23 cellular contexts compared by ENCODE assay signal in the genomic region with DNA sequence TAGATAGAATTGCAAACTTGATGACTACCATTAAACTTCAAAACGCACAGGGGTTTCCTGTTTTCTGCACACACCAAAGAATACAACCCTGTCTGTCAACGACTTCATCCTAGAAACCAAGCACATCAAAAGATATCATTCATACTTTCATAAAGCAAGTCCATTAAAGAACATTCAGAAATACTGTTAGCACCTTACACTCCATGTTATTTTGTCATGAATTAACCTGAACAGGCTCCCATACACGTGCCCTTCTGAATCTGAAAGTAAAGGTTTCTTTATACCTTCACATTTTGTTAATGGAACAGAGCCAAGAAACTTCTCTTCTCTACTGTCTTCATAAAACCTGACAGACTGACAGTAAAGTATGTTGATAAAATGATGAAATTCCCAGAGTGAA. TPM values are rescaled to one million over a fixed set of nuclear protein-coding genes. Genes with fewer than 3 reads are reported as not detected.
DNase-seq lines count a peak whose midpoint lies in the region; ATAC-seq and FAIRE-seq lines count a peak whose summit lies in the region.
"Had no signal": no experiment of that assay in that cellular context is flagged by ENCODE, and none has a peak within 500 bp of the region (broad histone marks: within the 10 kb centered on the region; RNA-seq: fewer than 3 reads in every experiment).

No MANE protein-coding gene starts in this region.

- peaks cover 0 to 3% of the 10 kb centered on the region in 2 donors for H3K36me3 ChIP-seq in small intestine (ENCODE audit: control insufficient read depth in 2 of 2, insufficient read depth in 2 of 2, low read length in 2 of 2)
- H3K36me3 ChIP-seq: gastrocnemius medialis, left ventricle myocardium inferior, thoracic aorta had no signal

- H3K9me3 ChIP-seq in small intestine (ENCODE audit: control insufficient read depth, low read depth), result no peaks in the 10 kb centered on the region
- H3K9me3 ChIP-seq: gastrocnemius medialis, left ventricle myocardium inferior, thoracic aorta had no signal

- peaks cover 0 to 4% of the 10 kb centered on the region in 2 donors for H3K4me1 ChIP-seq in small intestine (ENCODE audit: control insufficient read depth in 2 of 2, insufficient read depth in 1 of 2, low read depth in 1 of 2, low read length in 1 of 2)
- H3K4me1 ChIP-seq: parathyroid adenoma had no signal

- no peaks in the 10 kb centered on the region for H3K27me3 Mint-ChIP-seq in activated naive CD8-positive, alpha-beta T cell treated with anti-CD3 and anti-CD28 coated beads, Interleukin-2, amount 10 ng/mL, durations not matched to agents 7 days and 5 days
- H3K27me3 Mint-ChIP-seq in activated naive CD8-positive, alpha-beta T cell treated with anti-CD3 and anti-CD28 coated beads, Interleukin-2, amount 50 U/mL, for 24 hours, result no peaks in the 10 kb centered on the region
- H3K27me3 Mint-ChIP-seq in effector memory CD8-positive, alpha-beta T cell, result no peaks in the 10 kb centered on the region

- no peak for FAIRE-seq in small intestine (lab: Jason Lieb, UNC)
- FAIRE-seq: bronchial epithelial cell had no signal

- peak overlapping the region; percentile 4 for H3K27ac Mint-ChIP-seq in activated naive CD8-positive, alpha-beta T cell treated with anti-CD3 and anti-CD28 coated beads, Interleukin-2, amount 10 ng/mL, durations not matched to agents 7 days and 5 days
- H3K27ac Mint-ChIP-seq in activated naive CD8-positive, alpha-beta T cell treated with anti-CD3 and anti-CD28 coated beads, Interleukin-2, amount 50 U/mL, for 24 hours, result no peak overlapping the region
- H3K27ac Mint-ChIP-seq in effector memory CD8-positive, alpha-beta T cell, result peak overlapping the region; percentile 50 to 67

- POLR2A ChIA-PET in activated naive CD8-positive, alpha-beta T cell treated with anti-CD3 and anti-CD28 coated beads, Interleukin-2, amount 10 ng/mL, durations not matched to agents 7 days and 5 days (lab: Charles Lee), result no interaction called here

- peaks cover 27% of the 10 kb centered on the region for H3K4me1 Mint-ChIP-seq in activated naive CD8-positive, alpha-beta T cell treated with anti-CD3 and anti-CD28 coated beads, Interleukin-2, amount 10 ng/mL, durations not matched to agents 7 days and 5 days
- peaks cover 63% of the 10 kb centered on the region for H3K4me1 Mint-ChIP-seq in activated naive CD8-positive, alpha-beta T cell treated with anti-CD3 and anti-CD28 coated beads, Interleukin-2, amount 50 U/mL, for 24 hours
- peaks cover 37 to 64% of the 10 kb centered on the region in 2 donors for H3K4me1 Mint-ChIP-seq in effector memory CD8-positive, alpha-beta T cell (ENCODE audit: low read depth in 2 of 2)

- no peak overlapping the region for H3K4me3 Mint-ChIP-seq in activated naive CD8-positive, alpha-beta T cell treated with anti-CD3 and anti-CD28 coated beads, Interleukin-2, amount 10 ng/mL, durations not matched to agents 7 days and 5 days
- no peak overlapping the region for H3K4me3 Mint-ChIP-seq in activated naive CD8-positive, alpha-beta T cell treated with anti-CD3 and anti-CD28 coated beads, Interleukin-2, amount 50 U/mL, for 24 hours
- peak overlapping the region in 1 of 2 donors; percentile 24 for H3K4me3 Mint-ChIP-seq in effector memory CD8-positive, alpha-beta T cell

- peaks cover 26% of the 10 kb centered on the region for H3K36me3 Mint-ChIP-seq in activated naive CD8-positive, alpha-beta T cell treated with anti-CD3 and anti-CD28 coated beads, Interleukin-2, amount 10 ng/mL, durations not matched to agents 7 days and 5 days
- H3K36me3 Mint-ChIP-seq in activated naive CD8-positive, alpha-beta T cell treated with anti-CD3 and anti-CD28 coated beads, Interleukin-2, amount 50 U/mL, for 24 hours (ENCODE audit: low read depth), result peaks cover 33% of the 10 kb centered on the region
- H3K36me3 Mint-ChIP-seq in effector memory CD8-positive, alpha-beta T cell (ENCODE audit: insufficient read depth), result peaks cover 18% of the 10 kb centered on the region

- H3K27me3 ChIP-seq in small intestine (ENCODE audit: control insufficient read depth in 2 of 2, insufficient read depth in 2 of 2, low read length in 2 of 2), result no peaks in the 10 kb centered on the region
- H3K27me3 ChIP-seq: gastrocnemius medialis had no signal

- H3K9me3 Mint-ChIP-seq in activated naive CD8-positive, alpha-beta T cell treated with anti-CD3 and anti-CD28 coated beads, Interleukin-2, amount 10 ng/mL, durations not matched to agents 7 days and 5 days, result no peaks in the 10 kb centered on the region
- H3K9me3 Mint-ChIP-seq in activated naive CD8-positive, alpha-beta T cell treated with anti-CD3 and anti-CD28 coated beads, Interleukin-2, amount 50 U/mL, for 24 hours, result no peaks in the 10 kb centered on the region
- no peaks in the 10 kb centered on the region for H3K9me3 Mint-ChIP-seq in effector memory CD8-positive, alpha-beta T cell

- no peak overlapping the region for H3K4me3 ChIP-seq in small intestine (ENCODE audit: low read depth in 1 of 2, low read length in 2 of 2)
- H3K4me3 ChIP-seq: gastrocnemius medialis, left ventricle myocardium inferior, thoracic aorta had no signal

- no peak for ATAC-seq in activated naive CD8-positive, alpha-beta T cell treated with anti-CD3 and anti-CD28 coated beads, Interleukin-2, amount 10 ng/mL, durations not matched to agents 7 days and 5 days (ENCODE audit: low read depth)
- ATAC-seq in activated naive CD8-positive, alpha-beta T cell treated with anti-CD3 and anti-CD28 coated beads, Interleukin-2, amount 50 U/mL, for 24 hours, result no peak
- peak; percentile 26 for ATAC-seq in effector memory CD8-positive, alpha-beta T cell (replicated peaks)
- ATAC-seq in GM21825 (IDR thresholded peaks at IDR 0.05; ENCODE audit: unreplicated experiment), result no peak
- ATAC-seq: gastrocnemius medialis, PC-3, right cardiac atrium had no signal

- 42 to 48% (median 45%) methylated on average over 3 of the region's 3 CpGs for WGBS in small intestine, 3 donors

- DNase-seq in activated naive CD8-positive, alpha-beta T cell treated with anti-CD3 and anti-CD28 coated beads, Interleukin-2, amount 10 ng/mL, durations not matched to agents 7 days and 5 days, result no peak
- no peak for DNase-seq in activated naive CD8-positive, alpha-beta T cell treated with anti-CD3 and anti-CD28 coated beads, Interleukin-2, amount 50 U/mL, for 24 hours
- DNase-seq in NCI-H226 (peak; percentile 22), small intestine (no peak), NCI-H2081 treated with DMSO at 0.1 percent for 48 hours (lab: John Stamatoyannopoulos, UW) (no peak)
- DNase-seq in effector memory CD8-positive, alpha-beta T cell, result no peak
- DNase-seq: activated CD4-positive, alpha-beta T cell treated with anti-CD3 and anti-CD28 coated beads for 48 hours; activated gamma-delta T cell; cortex of kidney; gastrocnemius medialis; hypothalamus; left ventricle myocardium inferior; midbrain; PC-3; right cardiac atrium; Right ventricle myocardium superior; stimulated activated CD4-positive, alpha-beta T cell treated with anti-CD3 and anti-CD28 coated beads, Interleukin-12 subunit alpha, Interleukin-12 subunit beta, amount 100 ng/mL, for 4 hours; stimulated activated CD4-positive, alpha-beta T cell treated with anti-CD3 and anti-CD28 coated beads, Interleukin-4, amount 100 ng/mL, for 24 hours; stimulated activated naive CD4-positive, alpha-beta T cell treated with Interleukin-2 at 50 U/mL for 16 hours had no signal

- no peak overlapping the region for H3K27ac ChIP-seq in small intestine (ENCODE audit: low read depth in 1 of 2, low read length in 1 of 2)
- H3K27ac ChIP-seq: gastrocnemius medialis, left ventricle myocardium inferior, parathyroid adenoma, thoracic aorta had no signal

RNA-seq across cellular contexts. Expression of gene PUM1, which starts 46.1 kb away (rescaled TPM):
- 100 to 1,000 TPM; 112 to 114 TPM for total RNA-seq in activated naive CD8-positive, alpha-beta T cell treated with anti-CD3 and anti-CD28 coated beads, Interleukin-2, amount 10 ng/mL, durations not matched to agents 7 days and 5 days
- 10 to 100 TPM; 16.5 to 26.6 (median 19.9) TPM for polyA plus RNA-seq in small intestine
